In the genomic region with DNA sequence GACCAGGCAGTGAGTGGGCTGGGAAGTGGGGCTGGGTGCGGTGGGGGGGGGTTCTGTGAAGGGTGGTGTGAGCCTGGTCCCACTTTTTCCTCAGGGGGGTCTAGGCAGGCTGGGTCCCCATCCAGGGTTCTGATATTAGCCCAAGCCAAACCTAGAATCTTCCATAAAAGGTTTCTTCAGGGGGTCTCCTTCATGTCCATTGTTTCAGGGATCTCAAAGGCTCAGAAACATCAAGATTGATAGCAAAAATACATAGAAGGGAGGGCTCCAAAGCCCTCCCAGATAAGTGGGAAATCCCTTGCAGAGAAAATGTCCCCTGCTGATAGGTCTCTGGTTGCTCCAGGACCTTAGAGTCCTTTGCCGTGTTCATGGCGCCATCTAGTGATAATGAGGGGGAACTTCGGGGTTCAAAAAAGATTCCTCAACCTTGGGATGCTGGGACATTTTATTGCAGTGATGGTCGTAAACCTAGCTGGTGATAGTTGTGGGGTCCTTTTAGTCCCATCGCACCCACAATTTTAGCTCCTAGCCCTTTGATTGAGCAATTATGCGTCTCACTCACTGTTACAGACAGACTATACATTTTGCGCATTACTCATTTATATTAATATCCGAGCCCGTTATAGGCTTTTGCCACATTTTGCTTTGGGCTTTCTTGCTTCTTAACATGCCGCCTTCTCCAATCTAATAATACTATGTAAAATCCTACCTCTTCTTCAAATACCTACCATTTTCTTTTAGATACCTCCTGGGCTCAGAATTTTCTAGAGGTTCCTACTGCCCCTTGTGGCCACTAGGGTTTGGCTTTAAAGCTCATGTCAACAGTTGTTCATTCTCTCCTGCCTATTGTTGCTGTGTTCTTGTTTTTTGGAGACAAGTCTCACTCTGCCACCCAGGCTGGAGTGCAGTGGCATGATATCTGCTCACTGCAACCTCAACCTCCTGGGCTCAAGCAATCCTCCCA, we compare ENCODE assay signal across 8 cellular contexts. TPM values are rescaled to one million over a fixed set of nuclear protein-coding genes. Genes with fewer than 3 reads are reported as not detected.
DNase-seq lines count a peak whose midpoint lies in the region; ATAC-seq and TF ChIP-seq lines count a peak whose summit lies in the region.

No MANE protein-coding gene starts in this region.

- TF ChIP-seq CTCF in progenitor cell of endocrine pancreas (IDR thresholded peaks at IDR 0.05; ENCODE audit: unreplicated experiment) = peak; percentile 73

- no peak overlapping the region for H3K4me3 Mint-ChIP-seq in activated T-helper 1 cell treated with anti-CD3 and anti-CD28 coated beads, Interleukin-12 subunit alpha, Interleukin-12 subunit beta, Interleukin-2, Interleukin-4 antibody, amounts not matched to agents 30 ng/mL and 10 ng/mL and 1 ng/mL, durations not matched to agents 14 hours and 24 hours and 36 hours
- no peak overlapping the region for H3K4me3 Mint-ChIP-seq in progenitor cell of endocrine pancreas (ENCODE audit: low read depth)

- no peaks in the 10 kb centered on the region for H3K36me3 Mint-ChIP-seq in activated T-helper 1 cell treated with anti-CD3 and anti-CD28 coated beads, Interleukin-12 subunit alpha, Interleukin-12 subunit beta, Interleukin-2, Interleukin-4 antibody, amounts not matched to agents 30 ng/mL and 10 ng/mL and 1 ng/mL, durations not matched to agents 14 hours and 24 hours and 36 hours (ENCODE audit: low read depth)
- H3K36me3 Mint-ChIP-seq in progenitor cell of endocrine pancreas (ENCODE audit: insufficient read depth) = peaks cover 26% of the 10 kb centered on the region

- ATAC-seq in HG02571 (IDR thresholded peaks at IDR 0.05; ENCODE audit: unreplicated experiment) = no peak
- ATAC-seq in HG02678 (IDR thresholded peaks at IDR 0.05; ENCODE audit: unreplicated experiment) = no peak

- H3K27me3 Mint-ChIP-seq in activated T-helper 1 cell treated with anti-CD3 and anti-CD28 coated beads, Interleukin-12 subunit alpha, Interleukin-12 subunit beta, Interleukin-2, Interleukin-4 antibody, amounts not matched to agents 30 ng/mL and 10 ng/mL and 1 ng/mL, durations not matched to agents 14 hours and 24 hours and 36 hours (ENCODE audit: insufficient read depth) = peaks cover 5% of the 10 kb centered on the region
- no peaks in the 10 kb centered on the region for H3K27me3 Mint-ChIP-seq in progenitor cell of endocrine pancreas

- intact Hi-C loops in activated T-helper 1 cell treated with anti-CD3 and anti-CD28 coated beads, Interleukin-12 subunit alpha, Interleukin-12 subunit beta, Interleukin-2, Interleukin-4 antibody, amounts not matched to agents 30 ng/mL and 10 ng/mL and 1 ng/mL, durations not matched to agents 14 hours and 24 hours and 36 hours (cut with micrococcal nuclease) = loop anchor here (1.0 to 2.0 kb wide), 7 partner anchors 87 to 361 kb away; a partner anchor contains a TSS

- peak; percentile 61 for DNase-seq in DMS53 treated with DMSO at 0.1 percent for 48 hours (lab: John Stamatoyannopoulos, UW; ENCODE audit: unreplicated experiment)
- peak; percentile 86 for DNase-seq in HuH-7.5 (ENCODE audit: low spot score)
- DNase-seq in NOMO-1 treated with DMSO at 0.1 percent for 48 hours (lab: John Stamatoyannopoulos, UW; ENCODE audit: unreplicated experiment) = peak; percentile 62
- DNase-seq in activated T-helper 1 cell treated with anti-CD3 and anti-CD28 coated beads, Interleukin-12 subunit alpha, Interleukin-12 subunit beta, Interleukin-2, Interleukin-4 antibody, amounts not matched to agents 30 ng/mL and 10 ng/mL and 1 ng/mL, durations not matched to agents 14 hours and 24 hours and 36 hours (ENCODE audit: low spot score) = peak; percentile 30
- peak; percentile 73 for DNase-seq in germinal center (ENCODE audit: low spot score)
- peak; percentile 39 for DNase-seq in progenitor cell of endocrine pancreas (ENCODE audit: low spot score, unreplicated experiment)

- no peaks in the 10 kb centered on the region for H3K9me3 Mint-ChIP-seq in activated T-helper 1 cell treated with anti-CD3 and anti-CD28 coated beads, Interleukin-12 subunit alpha, Interleukin-12 subunit beta, Interleukin-2, Interleukin-4 antibody, amounts not matched to agents 30 ng/mL and 10 ng/mL and 1 ng/mL, durations not matched to agents 14 hours and 24 hours and 36 hours
- no peaks in the 10 kb centered on the region for H3K9me3 Mint-ChIP-seq in progenitor cell of endocrine pancreas (ENCODE audit: low read depth)

- no peak overlapping the region for H3K27ac Mint-ChIP-seq in activated T-helper 1 cell treated with anti-CD3 and anti-CD28 coated beads, Interleukin-12 subunit alpha, Interleukin-12 subunit beta, Interleukin-2, Interleukin-4 antibody, amounts not matched to agents 30 ng/mL and 10 ng/mL and 1 ng/mL, durations not matched to agents 14 hours and 24 hours and 36 hours
- H3K27ac Mint-ChIP-seq in progenitor cell of endocrine pancreas = peak overlapping the region; percentile 85

- H3K4me1 Mint-ChIP-seq in activated T-helper 1 cell treated with anti-CD3 and anti-CD28 coated beads, Interleukin-12 subunit alpha, Interleukin-12 subunit beta, Interleukin-2, Interleukin-4 antibody, amounts not matched to agents 30 ng/mL and 10 ng/mL and 1 ng/mL, durations not matched to agents 14 hours and 24 hours and 36 hours (ENCODE audit: low read depth) = no peaks in the 10 kb centered on the region
- peaks cover 18% of the 10 kb centered on the region for H3K4me1 Mint-ChIP-seq in progenitor cell of endocrine pancreas (ENCODE audit: low read depth)

RNA-seq across cellular contexts. Expression of a gene that starts 35.1 kb away (rescaled TPM):
- not detected in 2 replicates for total RNA-seq in activated T-helper 1 cell treated with anti-CD3 and anti-CD28 coated beads, Interleukin-12 subunit alpha, Interleukin-12 subunit beta, Interleukin-2, Interleukin-4 antibody, amounts not matched to agents 30 ng/mL and 10 ng/mL and 1 ng/mL, durations not matched to agents 14 hours and 24 hours and 36 hours
- 298 and 326 TPM in 2 replicates for total RNA-seq in progenitor cell of endocrine pancreas

Comparison
In these comparisons a context has a peak if more than half of its experiments do, and no peak if none do; other contexts are left out.
1. DNase-seq: peak in every context shown above with its lines; median percentile 86 in HuH-7.5; 73 in germinal center; 62 in NOMO-1 treated with DMSO at 0.1 percent for 48 hours; 61 in DMS53 treated with DMSO at 0.1 percent for 48 hours; 39 in progenitor cell of endocrine pancreas; 30 in activated T-helper 1 cell treated with anti-CD3 and anti-CD28 coated beads, Interleukin-12 subunit alpha, Interleukin-12 subunit beta, Interleukin-2, Interleukin-4 antibody, amounts not matched to agents 30 ng/mL and 10 ng/mL and 1 ng/mL, durations not matched to agents 14 hours and 24 hours and 36 hours.
2. RNA of a gene that starts 35.1 kb away (total RNA-seq): 298 to 326 TPM in progenitor cell of endocrine pancreas; not detected in activated T-helper 1 cell treated with anti-CD3 and anti-CD28 coated beads, Interleukin-12 subunit alpha, Interleukin-12 subunit beta, Interleukin-2, Interleukin-4 antibody, amounts not matched to agents 30 ng/mL and 10 ng/mL and 1 ng/mL, durations not matched to agents 14 hours and 24 hours and 36 hours; every median in the first group is over 100 times any median in the second.